ENCODE assay signal across 6 cellular contexts in genomic region chr3:99356681-99357080, GRCh38.
"Had no signal": no experiment of that assay in that cellular context is flagged by ENCODE, and none has a peak within 500 bp of the region (broad histone marks: within the 10 kb centered on the region; RNA-seq: fewer than 3 reads in every experiment).

No MANE protein-coding gene starts in this region.

- ATAC-seq: GM23338, K562 had no signal

- DNase-seq: H9, HCEC 1CT, IMR-90, KG1 had no signal
